9 cellular contexts compared by ENCODE assay signal in the genomic region with DNA sequence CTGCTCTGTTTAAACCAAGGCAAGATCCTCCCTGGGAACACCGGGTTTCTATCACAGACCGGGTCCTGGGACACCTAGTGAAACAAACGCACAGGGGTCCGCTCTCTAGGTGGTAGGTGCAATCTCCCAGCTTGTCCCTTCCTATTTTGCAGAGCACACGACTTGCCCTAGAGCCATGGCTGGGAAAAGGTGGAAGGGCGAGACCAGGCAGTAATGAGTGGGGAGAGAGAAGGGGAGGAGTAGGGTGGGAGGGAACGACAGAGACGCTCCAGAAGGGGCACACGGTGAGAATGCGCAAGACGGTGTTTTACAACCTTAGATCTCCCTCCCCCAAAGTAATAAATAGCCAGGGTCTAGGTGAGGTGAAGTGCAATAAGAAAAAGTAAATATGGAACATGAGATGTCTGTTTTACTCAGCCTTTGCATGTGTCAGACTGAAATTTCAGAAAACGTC. TPM values are rescaled to one million over a fixed set of nuclear protein-coding genes. Genes with fewer than 3 reads are reported as not detected.
A peak's percentile ranks its signal among the peaks of the same experiment; 100 is the strongest.
DNase-seq lines count a peak whose midpoint lies in the region; ATAC-seq and TF ChIP-seq lines count a peak whose summit lies in the region.
"Had no signal": no experiment of that assay in that cellular context is flagged by ENCODE, and none has a peak within 500 bp of the region (broad histone marks: within the 10 kb centered on the region; RNA-seq: fewer than 3 reads in every experiment).

No MANE protein-coding gene starts in this region.

- DNase-seq in T-helper 1 cell (no peak), astrocyte of the spinal cord (ENCODE audit: low read depth, low spot score) (no peak), kidney tubule cell (ENCODE audit: low spot score) (peak; percentile 73), thyroid gland (peak; percentile 22 to 24), AG08396 (ENCODE audit: low spot score) (no peak), HCEC 1CT (no peak)
- DNase-seq: DND-41 had no signal

- H3K9me3 ChIP-seq in thyroid gland = no peaks in the 10 kb centered on the region

- in situ Hi-C loops in astrocyte of the spinal cord (cut with HindIII; ENCODE audit: low sequenced_read_pairs) = no loop called here

- peak overlapping the region; percentile 4 for H3K27ac Mint-ChIP-seq in T-helper 1 cell treated with Interleukin-12 subunit alpha and Interleukin-12 subunit beta and Interleukin-4 antibody, amounts not matched to agents 30 μg/mL and 1 μg/mL, for 36 hours

- H3K4me1 Mint-ChIP-seq in T-helper 1 cell treated with Interleukin-12 subunit alpha and Interleukin-12 subunit beta and Interleukin-4 antibody, amounts not matched to agents 30 μg/mL and 1 μg/mL, for 36 hours (ENCODE audit: low read depth) = peaks cover 7% of the 10 kb centered on the region

- TF ChIP-seq CTCF in astrocyte of the spinal cord (IDR thresholded peaks at IDR 0.05; ENCODE audit: low read depth, low read length) = no peak
- TF ChIP-seq CTCF in thyroid gland (IDR thresholded peaks at IDR 0.05) = no peak

- TF ChIP-seq POLR2A in thyroid gland (IDR thresholded peaks at IDR 0.05) = peak in 1 of 2 donors; percentile 3

- H3K4me3 Mint-ChIP-seq in T-helper 1 cell treated with Interleukin-12 subunit alpha and Interleukin-12 subunit beta and Interleukin-4 antibody, amounts not matched to agents 30 μg/mL and 1 μg/mL, for 36 hours = peak overlapping the region; percentile 29

- intact Hi-C loops in thyroid gland (cut with DNase I) = no loop called here

- peaks cover 73% of the 10 kb centered on the region for H3K27me3 Mint-ChIP-seq in T-helper 1 cell treated with Interleukin-12 subunit alpha and Interleukin-12 subunit beta and Interleukin-4 antibody, amounts not matched to agents 30 μg/mL and 1 μg/mL, for 36 hours (ENCODE audit: low read depth)

- no peaks in the 10 kb centered on the region for H3K36me3 ChIP-seq in thyroid gland

- H3K27me3 ChIP-seq in thyroid gland = no peaks in the 10 kb centered on the region

- peaks cover 16% of the 10 kb centered on the region for H3K9me3 Mint-ChIP-seq in T-helper 1 cell treated with Interleukin-12 subunit alpha and Interleukin-12 subunit beta and Interleukin-4 antibody, amounts not matched to agents 30 μg/mL and 1 μg/mL, for 36 hours

- peaks cover 5% of the 10 kb centered on the region for H3K36me3 Mint-ChIP-seq in T-helper 1 cell treated with Interleukin-12 subunit alpha and Interleukin-12 subunit beta and Interleukin-4 antibody, amounts not matched to agents 30 μg/mL and 1 μg/mL, for 36 hours (ENCODE audit: low read depth)

- peaks cover 14 to 19% of the 10 kb centered on the region in 2 donors for H3K4me1 ChIP-seq in thyroid gland

- 10 to 11% methylated on average over 12 of the region's 12 CpGs for WGBS in thyroid gland, 2 donors

- peak overlapping the region; percentile 73 to 84 (median 82) for H3K27ac ChIP-seq in thyroid gland

- peak overlapping the region; percentile 85 for H3K4me3 ChIP-seq in astrocyte of the spinal cord (ENCODE audit: low read depth, low read length)
- peak overlapping the region; percentile 48 to 89 (median 64) for H3K4me3 ChIP-seq in thyroid gland (replicated peaks in 1 of 3)

- ATAC-seq in HG03196 (IDR thresholded peaks at IDR 0.05; ENCODE audit: unreplicated experiment) = no peak

RNA-seq across cellular contexts. Expression of gene ARHGAP29, which starts 9.3 kb away (rescaled TPM):
- 100 to 1,000 TPM in 1 of 4 donors, 10 to 100 TPM in 3; 56.2 to 115 (median 77.7) TPM for total RNA-seq in thyroid gland

Comparison
In these comparisons a context has a peak if more than half of its experiments do, and no peak if none do; other contexts are left out.
1. DNase-seq: peak in kidney tubule cell (single experiment) and thyroid gland (2 of 2); none in T-helper 1 cell (0 of 5), astrocyte of the spinal cord (single experiment), AG08396 (single experiment) and HCEC 1CT (single experiment).